14 cellular contexts compared by ENCODE assay signal in genomic region chr20:59122377-59122932, GRCh38. TPM values are rescaled to one million over a fixed set of nuclear protein-coding genes. Genes with fewer than 3 reads are reported as not detected.
DNase-seq lines count a peak whose midpoint lies in the region; ATAC-seq and TF ChIP-seq lines count a peak whose summit lies in the region.
"Had no signal": no experiment of that assay in that cellular context is flagged by ENCODE, and none has a peak within 500 bp of the region (broad histone marks: within the 10 kb centered on the region; RNA-seq: fewer than 3 reads in every experiment).

No MANE protein-coding gene starts in this region.

- H3K4me1 Mint-ChIP-seq in activated CD4-positive, alpha-beta T cell treated with anti-CD3 and anti-CD28 coated beads for 36 hours = peaks cover 77% of the 10 kb centered on the region

- peak; percentile 56 for DNase-seq in activated CD4-positive, alpha-beta T cell treated with anti-CD3 and anti-CD28 coated beads for 36 hours
- DNase-seq in activated CD4-positive, alpha-beta T cell treated with anti-CD3 and anti-CD28 coated beads, Interleukin-2, amount 50 U/mL, for 4 hours = no peak
- DNase-seq in WERI-Rb-1 (no peak), NCI-H82 treated with DMSO at 0.1 percent for 48 hours (lab: John Stamatoyannopoulos, UW; ENCODE audit: unreplicated experiment) (no peak), HEK293T (ENCODE audit: extremely low spot score) (no peak)
- peak; percentile 37 for DNase-seq in stimulated activated CD8-positive, alpha-beta memory T cell treated with anti-CD3 and anti-CD28 coated beads, Interleukin-4, amount 100 ng/mL, for 48 hours
- no peak for DNase-seq in NK-92 treated with Interleukin-12 subunit alpha and Interleukin-12 subunit beta, amount 100 ng/mL, for 24 hours (lab: John Stamatoyannopoulos, UW)
- DNase-seq: DMS 273 treated with DMSO at 0.1 percent for 48 hours; effector CD8-positive, alpha-beta T cell; foreskin melanocyte; Karpas-422; kidney glomerular epithelial cell; trophoblast cell had no signal

- H3K27me3 ChIP-seq in WERI-Rb-1 (ENCODE audit: insufficient read depth, low read depth, severe bottlenecking) (no peaks in the 10 kb centered on the region), ectodermal cell (ENCODE audit: control insufficient read depth, insufficient read depth, low read length, poor library complexity, severe bottlenecking) (no peaks in the 10 kb centered on the region)

- intact Hi-C loops in activated CD4-positive, alpha-beta T cell treated with anti-CD3 and anti-CD28 coated beads for 36 hours (cut with DNase I, micrococcal nuclease) = no loop called here

- H3K27ac ChIP-seq in WERI-Rb-1 = peak overlapping the region; percentile 97
- peak overlapping the region; percentile 47 for H3K27ac ChIP-seq in ectodermal cell (ENCODE audit: insufficient read depth, low read depth, low read length, poor library complexity, severe bottlenecking)

- H3K9me3 ChIP-seq in WERI-Rb-1 (ENCODE audit: severe bottlenecking) (peaks cover 5% of the 10 kb centered on the region), ectodermal cell (ENCODE audit: control insufficient read depth, low read length) (no peaks in the 10 kb centered on the region)

- peak; percentile 67 for ATAC-seq in activated CD4-positive, alpha-beta T cell treated with anti-CD3 and anti-CD28 coated beads for 36 hours

- peaks cover 2% of the 10 kb centered on the region for H3K9me3 Mint-ChIP-seq in activated CD4-positive, alpha-beta T cell treated with anti-CD3 and anti-CD28 coated beads for 36 hours (ENCODE audit: low read depth)

- H3K4me3 Mint-ChIP-seq in activated CD4-positive, alpha-beta T cell treated with anti-CD3 and anti-CD28 coated beads for 36 hours = peak overlapping the region; percentile 69

- H3K4me3 ChIP-seq in WERI-Rb-1 (ENCODE audit: low read depth, low read length) (no peak overlapping the region), ectodermal cell (ENCODE audit: insufficient read depth, low read depth, low read length) (no peak overlapping the region)

- CTCF ChIA-PET in activated CD4-positive, alpha-beta T cell treated with anti-CD3 and anti-CD28 coated beads for 36 hours (lab: Charles Lee) = interaction anchor here (0.5 to 3.6 kb wide), 19 partner anchors 9 to 109 kb away, joined by 3 to 29 read pairs (median 4); no protein-coding TSS in a partner anchor
- CTCF ChIA-PET in HEK293T (lab: Yijun Ruan, JAX) = no interaction called here

- POLR2A ChIA-PET in activated CD4-positive, alpha-beta T cell treated with anti-CD3 and anti-CD28 coated beads for 36 hours (lab: Charles Lee) = interaction anchor here (0.5 to 1.0 kb wide), 6 partner anchors 30 to 201 kb away, joined by 3 to 5 read pairs (median 4); no protein-coding TSS in a partner anchor
- POLR2A ChIA-PET in HEK293T (lab: Yijun Ruan, JAX) = no interaction called here

- H3K36me3 Mint-ChIP-seq in activated CD4-positive, alpha-beta T cell treated with anti-CD3 and anti-CD28 coated beads for 36 hours (ENCODE audit: low read depth) = peaks cover 9% of the 10 kb centered on the region

- H3K27me3 Mint-ChIP-seq in activated CD4-positive, alpha-beta T cell treated with anti-CD3 and anti-CD28 coated beads for 36 hours = no peaks in the 10 kb centered on the region

- no peak for TF ChIP-seq CTCF in WERI-Rb-1 (IDR thresholded peaks at IDR 0.05; ENCODE audit: low read depth, low read length)

- H3K27ac Mint-ChIP-seq in activated CD4-positive, alpha-beta T cell treated with anti-CD3 and anti-CD28 coated beads for 36 hours = peak overlapping the region; percentile 94

- H3K4me1 ChIP-seq in ectodermal cell (ENCODE audit: control insufficient read depth, insufficient read depth, low read length) = peaks cover 26% of the 10 kb centered on the region

- 80 to 84% methylated on average over 5 to 6 of the region's 6 CpGs for WGBS in ectodermal cell, 2 experiments

- H3K36me3 ChIP-seq in WERI-Rb-1 (no peaks in the 10 kb centered on the region), ectodermal cell (ENCODE audit: control insufficient read depth, insufficient read depth, low read length) (no peaks in the 10 kb centered on the region)

TF ChIP-seq in HEK293T, 16 proteins besides CTCF, POLR2A, EP300 and RAD21:
- TF ChIP-seq NFRKB (IDR thresholded peaks at IDR 0.05) = no peak
- TF ChIP-seq L3MBTL2 (conservative IDR thresholded peaks at IDR 0.05) = no peak
- TF ChIP-seq BHLHE40 (IDR thresholded peaks at IDR 0.05; ENCODE audit: borderline replicate concordance) = no peak
- TF ChIP-seq SP1 (IDR thresholded peaks at IDR 0.05) = no peak

RNA-seq across cellular contexts. Expression of gene ZNF831, which starts 41.2 kb away (rescaled TPM):
- 1 to 10 TPM; 7.0 to 8.6 TPM for total RNA-seq in activated CD4-positive, alpha-beta T cell treated with anti-CD3 and anti-CD28 coated beads for 36 hours
- not detected for polyA plus RNA-seq in ectodermal cell (2013, experiment 1 of 4)
- 0.02 TPM for polyA plus RNA-seq in ectodermal cell (2013, experiment 2 of 4)
- 0.05 TPM for polyA plus RNA-seq in ectodermal cell (2013, experiment 3 of 4)
- 0.04 TPM for polyA plus RNA-seq in ectodermal cell (2013, experiment 4 of 4)

Comparison
In these comparisons a context has a peak if more than half of its experiments do, and no peak if none do; other contexts are left out.
1. DNase-seq: peak in activated CD4-positive, alpha-beta T cell treated with anti-CD3 and anti-CD28 coated beads for 36 hours (single experiment) and stimulated activated CD8-positive, alpha-beta memory T cell treated with anti-CD3 and anti-CD28 coated beads, Interleukin-4, amount 100 ng/mL, for 48 hours (single experiment); none in activated CD4-positive, alpha-beta T cell treated with anti-CD3 and anti-CD28 coated beads, Interleukin-2, amount 50 U/mL, for 4 hours (0 of 2), WERI-Rb-1 (single experiment), NK-92 treated with Interleukin-12 subunit alpha and Interleukin-12 subunit beta, amount 100 ng/mL, for 24 hours (single experiment), NCI-H82 treated with DMSO at 0.1 percent for 48 hours (single experiment) and HEK293T (single experiment).